21 cellular contexts compared by ENCODE assay signal in genomic region chr12:43154498-43155045, GRCh38.
"Had no signal": no experiment of that assay in that cellular context is flagged by ENCODE, and none has a peak within 500 bp of the region (broad histone marks: within the 10 kb centered on the region; RNA-seq: fewer than 3 reads in every experiment).

No MANE protein-coding gene starts in this region.

- H3K4me3 ChIP-seq: esophagus muscularis mucosa, gastrocnemius medialis, heart right ventricle, left lung, lower lobe of right lung, neural progenitor cell, pancreas had no signal

- H3K27ac Mint-ChIP-seq: immature natural killer cell; memory B cell; natural killer cell treated with Interleukin-12 subunit alpha and Interleukin-12 subunit beta and Interleukin-15 and Interleukin-18, amount 100 ng/mL, for 72 hours; neural progenitor cell; progenitor cell of endocrine pancreas had no signal

- DNase-seq: effector memory CD4-positive, alpha-beta T cell; gastrocnemius medialis; heart right ventricle; hypothalamus; immature natural killer cell; left lung; lower lobe of right lung; midbrain; occipital lobe; pancreas; right cardiac atrium; small intestine; stimulated activated CD4-positive, alpha-beta T cell treated with anti-CD3 and anti-CD28 coated beads, Interleukin-12 subunit alpha, Interleukin-12 subunit beta, amount 100 ng/mL, for 4 hours; stimulated activated naive CD4-positive, alpha-beta T cell treated with Interleukin-2 at 50 U/mL for 16 hours; trophoblast cell had no signal

- H3K4me1 ChIP-seq: esophagus muscularis mucosa, gastrocnemius medialis, heart right ventricle, left lung, lower lobe of right lung, pancreas had no signal

- H3K4me3 Mint-ChIP-seq: immature natural killer cell; memory B cell; natural killer cell treated with Interleukin-12 subunit alpha and Interleukin-12 subunit beta and Interleukin-15 and Interleukin-18, amount 100 ng/mL, for 72 hours; neural progenitor cell had no signal

- H3K9me3 ChIP-seq: esophagus muscularis mucosa, gastrocnemius medialis, heart right ventricle, left lung, lower lobe of right lung, pancreas had no signal

- H3K27me3 ChIP-seq: esophagus muscularis mucosa, gastrocnemius medialis, heart right ventricle, left lung, neural progenitor cell, pancreas had no signal

- H3K9ac ChIP-seq: neural progenitor cell had no signal

- H3K27me3 Mint-ChIP-seq: natural killer cell treated with Interleukin-12 subunit alpha and Interleukin-12 subunit beta and Interleukin-15 and Interleukin-18, amount 100 ng/mL, for 72 hours; progenitor cell of endocrine pancreas had no signal

- H3K27ac ChIP-seq: epithelial cell of prostate, esophagus muscularis mucosa, gastrocnemius medialis, heart right ventricle, left lung, lower lobe of right lung, neural progenitor cell, pancreas had no signal

- H3K4me2 ChIP-seq: neural progenitor cell had no signal

- H3K4me1 Mint-ChIP-seq: immature natural killer cell, memory B cell, neural progenitor cell had no signal

- H3K36me3 ChIP-seq: esophagus muscularis mucosa, gastrocnemius medialis, heart right ventricle, left lung, lower lobe of right lung, neural progenitor cell, pancreas had no signal

- H3K9me3 Mint-ChIP-seq: memory B cell, neural progenitor cell had no signal

- ATAC-seq: gastrocnemius medialis; heart right ventricle; left lung; lower lobe of right lung; natural killer cell treated with Interleukin-12 subunit alpha and Interleukin-12 subunit beta and Interleukin-15 and Interleukin-18, amount 100 ng/mL, for 72 hours; pancreas; right cardiac atrium had no signal

- H3K36me3 Mint-ChIP-seq: immature natural killer cell; memory B cell; natural killer cell treated with Interleukin-12 subunit alpha and Interleukin-12 subunit beta and Interleukin-15 and Interleukin-18, amount 100 ng/mL, for 72 hours; neural progenitor cell had no signal
